ENCODE assay signal across 12 cellular contexts in genomic region chr5:108919591-108920326, GRCh38.
DNase-seq lines count a peak whose midpoint lies in the region; ATAC-seq and TF ChIP-seq lines count a peak whose summit lies in the region.
"Had no signal": no experiment of that assay in that cellular context is flagged by ENCODE, and none has a peak within 500 bp of the region (broad histone marks: within the 10 kb centered on the region; RNA-seq: fewer than 3 reads in every experiment).

No MANE protein-coding gene starts in this region.

- no peaks in the 10 kb centered on the region for H3K4me1 ChIP-seq in IMR-90 (ENCODE audit: control insufficient read depth, insufficient read depth, low read length)

- H2BK15ac ChIP-seq in IMR-90 (ENCODE audit: low read depth, low read length), result no peak overlapping the region

- H4K91ac ChIP-seq in IMR-90 (ENCODE audit: insufficient read depth, low read depth, low read length), result no peak overlapping the region

- H3K4me2 ChIP-seq in IMR-90 (ENCODE audit: low read depth, low read length), result no peak overlapping the region

- no peaks in the 10 kb centered on the region for H3K36me3 Mint-ChIP-seq in chondrocyte (ENCODE audit: low read depth)
- H3K36me3 Mint-ChIP-seq: activated naive CD8-positive, alpha-beta T cell treated with anti-CD3 and anti-CD28 coated beads, Interleukin-2, amount 10 ng/mL, durations not matched to agents 7 days and 5 days had no signal

- TF ChIP-seq RAD21 in IMR-90 (IDR thresholded peaks at IDR 0.05; ENCODE audit: low read length), result no peak

- intact Hi-C loops in IMR-90 (cut with micrococcal nuclease), result no loop called here

- no peaks in the 10 kb centered on the region for H3K9me3 Mint-ChIP-seq in chondrocyte (ENCODE audit: low read depth)
- H3K9me3 Mint-ChIP-seq: activated B cell treated with CpG ODN at 0.5 μM for 24 hours; activated naive CD8-positive, alpha-beta T cell treated with anti-CD3 and anti-CD28 coated beads, Interleukin-2, amount 10 ng/mL, durations not matched to agents 7 days and 5 days; memory B cell had no signal

- no peak overlapping the region for H2BK20ac ChIP-seq in IMR-90 (ENCODE audit: low read depth, low read length)

- no peak overlapping the region for H4K8ac ChIP-seq in IMR-90 (ENCODE audit: low read depth in 2 of 2, low read length in 2 of 2)

- H3K9me1 ChIP-seq in IMR-90 (ENCODE audit: insufficient read depth, low read length), result no peaks in the 10 kb centered on the region

- no peaks in the 10 kb centered on the region for H4K20me1 ChIP-seq in IMR-90 (ENCODE audit: insufficient read depth, low read length)

- no peak overlapping the region for H3K4me3 Mint-ChIP-seq in chondrocyte (ENCODE audit: unreplicated experiment)
- H3K4me3 Mint-ChIP-seq: activated B cell treated with CpG ODN at 0.5 μM for 24 hours; activated naive CD8-positive, alpha-beta T cell treated with anti-CD3 and anti-CD28 coated beads, Interleukin-2, amount 10 ng/mL, durations not matched to agents 7 days and 5 days; memory B cell had no signal

- H3K36me3 ChIP-seq in IMR-90 (ENCODE audit: control insufficient read depth, insufficient read depth, low read length), result no peaks in the 10 kb centered on the region
- H3K36me3 ChIP-seq: stomach had no signal

- no peak overlapping the region for H2BK120ac ChIP-seq in IMR-90 (ENCODE audit: low read depth, low read length)

- no CpG with 5 or more reads among the region's 2 CpGs for WGBS in IMR-90 (ENCODE audit: extremely low coverage in 2 of 2, insufficient read length in 1 of 2), 2 experiments

- H3K9me3 ChIP-seq in IMR-90 (ENCODE audit: control insufficient read depth, insufficient read depth, low read length), result no peaks in the 10 kb centered on the region
- H3K9me3 ChIP-seq: stomach had no signal

- H3K27me3 ChIP-seq in IMR-90 (ENCODE audit: control insufficient read depth, insufficient read depth, low read length), result no peaks in the 10 kb centered on the region
- H3K27me3 ChIP-seq: stomach had no signal

- H3K4me3 ChIP-seq in IMR-90 (ENCODE audit: insufficient read depth, low read depth, low read length) (no peak overlapping the region), retinal pigment epithelial cell (ENCODE audit: low read length) (no peak overlapping the region), coronary artery (no peak overlapping the region)
- H3K4me3 ChIP-seq: stomach had no signal

- no peak for DNase-seq in IMR-90
- no peak for DNase-seq in chondrocyte (ENCODE audit: low spot score)
- no peak for DNase-seq in retinal pigment epithelial cell (ENCODE audit: low read depth)
- no peak for DNase-seq in NOMO-1 (lab: John Stamatoyannopoulos, UW; ENCODE audit: unreplicated experiment in 2 of 2)
- DNase-seq in coronary artery (ENCODE audit: low spot score), result no peak
- no peak for DNase-seq in KG1 (lab: John Stamatoyannopoulos, UW)
- DNase-seq: activated B cell treated with CpG ODN at 0.5 μM for 24 hours; activated naive CD8-positive, alpha-beta T cell treated with anti-CD3 and anti-CD28 coated beads, Interleukin-2, amount 10 ng/mL, durations not matched to agents 7 days and 5 days; NCI-H526 treated with DMSO at 0.1 percent for 48 hours; stomach had no signal

- H2AFZ ChIP-seq in IMR-90 (replicated peaks; ENCODE audit: low read length, poor library complexity), result no peak overlapping the region

- dilution Hi-C loops in IMR-90 (cut with HindIII; ENCODE audit: low sequenced_read_pairs, unreplicated experiment), result no loop called here

- TF ChIP-seq POLR2A in IMR-90 (IDR thresholded peaks at IDR 0.05; ENCODE audit: low read depth, low read length), result no peak

- no peak overlapping the region for H2AK5ac ChIP-seq in IMR-90 (ENCODE audit: low read depth, low read length)

- POLR2A ChIA-PET in IMR-90 (lab: Charles Lee; ENCODE audit: unreplicated experiment), result no interaction called here

- H3K56ac ChIP-seq in IMR-90 (ENCODE audit: extremely low read depth, insufficient read depth, low read length), result no peak overlapping the region

- H3K27ac ChIP-seq in IMR-90 (ENCODE audit: insufficient read depth, low read length) (no peak overlapping the region), coronary artery (no peak overlapping the region)
- H3K27ac ChIP-seq: stomach had no signal

- ATAC-seq in GM18519 (IDR thresholded peaks at IDR 0.05; ENCODE audit: low FRiP score, unreplicated experiment) (peak; percentile 44), IMR-90 (ENCODE audit: low read depth) (no peak)

- H3K23ac ChIP-seq in IMR-90 (ENCODE audit: low read depth, low read length), result no peak overlapping the region

- no peaks in the 10 kb centered on the region; a peak in 1 of 4 replicates for H3K79me1 ChIP-seq in IMR-90 (ENCODE audit: low read depth in 1 of 2, low read length in 2 of 2)

- H3K4ac ChIP-seq in IMR-90 (ENCODE audit: low read depth, low read length), result no peak overlapping the region

- H2AK9ac ChIP-seq in IMR-90 (replicated peaks; ENCODE audit: low read depth, low read length, poor library complexity), result no peak overlapping the region

- no TSS peak for BruUV-seq in IMR-90 (replicated peaks; lab: Mats Ljungman, UMichigan)

- no peak overlapping the region for H3K14ac ChIP-seq in IMR-90 (replicated peaks; ENCODE audit: low read depth, low read length)

- no peak overlapping the region for H2BK5ac ChIP-seq in IMR-90 (ENCODE audit: low read depth, low read length, poor library complexity, severe bottlenecking)

- H3K18ac ChIP-seq in IMR-90 (ENCODE audit: low read depth, low read length), result no peak overlapping the region

- in situ Hi-C loops in IMR-90 (cut with MboI; ENCODE audit: low sequenced_read_pairs), result no loop called here

- no peaks in the 10 kb centered on the region for H3K27me3 Mint-ChIP-seq in chondrocyte (ENCODE audit: low read depth)
- H3K27me3 Mint-ChIP-seq: activated B cell treated with CpG ODN at 0.5 μM for 24 hours; activated naive CD8-positive, alpha-beta T cell treated with anti-CD3 and anti-CD28 coated beads, Interleukin-2, amount 10 ng/mL, durations not matched to agents 7 days and 5 days; memory B cell had no signal

- CTCF ChIA-PET in IMR-90 (lab: Yijun Ruan, JAX), result interaction anchor here (0.8 kb wide), 1 partner anchor 192 kb away, joined by 3 read pairs; no protein-coding TSS in a partner anchor

- no peak overlapping the region for H4K5ac ChIP-seq in IMR-90 (ENCODE audit: low read depth, low read length)

- TF ChIP-seq CTCF in IMR-90 (conservative IDR thresholded peaks at IDR 0.05; ENCODE audit: low read depth, low read length) (peak; percentile 14; the same call in 1 of the 2 replicates), chondrocyte (IDR thresholded peaks at IDR 0.05) (peak; percentile 77), retinal pigment epithelial cell (conservative IDR thresholded peaks at IDR 0.05; ENCODE audit: low read depth, low read length) (peak; percentile 37), coronary artery (IDR thresholded peaks at IDR 0.05) (no peak)

- no peak overlapping the region for H3K27ac Mint-ChIP-seq in chondrocyte (ENCODE audit: unreplicated experiment)
- H3K27ac Mint-ChIP-seq: activated B cell treated with CpG ODN at 0.5 μM for 24 hours; activated naive CD8-positive, alpha-beta T cell treated with anti-CD3 and anti-CD28 coated beads, Interleukin-2, amount 10 ng/mL, durations not matched to agents 7 days and 5 days; memory B cell had no signal

- no peaks in the 10 kb centered on the region for H3K4me1 Mint-ChIP-seq in chondrocyte (ENCODE audit: low read depth)
- H3K4me1 Mint-ChIP-seq: activated naive CD8-positive, alpha-beta T cell treated with anti-CD3 and anti-CD28 coated beads, Interleukin-2, amount 10 ng/mL, durations not matched to agents 7 days and 5 days; memory B cell had no signal

- H3K9ac ChIP-seq in IMR-90 (ENCODE audit: low read depth, low read length), result no peak overlapping the region

TF ChIP-seq in IMR-90, 13 proteins besides CTCF, POLR2A, EP300 and RAD21:
- TF ChIP-seq SMC3 (IDR thresholded peaks at IDR 0.05; ENCODE audit: low read depth, low read length), result no peak; the same call in 1 of the 2 replicates
- TF ChIP-seq USF2 (IDR thresholded peaks at IDR 0.05; ENCODE audit: low read depth, low read length), result no peak
- no peak for TF ChIP-seq FOS (IDR thresholded peaks at IDR 0.05; ENCODE audit: low read depth, low read length)
- TF ChIP-seq BHLHE40 (IDR thresholded peaks at IDR 0.05; ENCODE audit: low read depth, low read length), result no peak
- TF ChIP-seq CEBPB (IDR thresholded peaks at IDR 0.05; ENCODE audit: low read depth, low read length), result no peak
- no peak for TF ChIP-seq NFE2L2 (IDR thresholded peaks at IDR 0.05; ENCODE audit: low read depth, low read length)
- TF ChIP-seq MAZ (IDR thresholded peaks at IDR 0.05; ENCODE audit: borderline replicate concordance, low read depth, low read length), result no peak
- no peak for TF ChIP-seq RFX5 (IDR thresholded peaks at IDR 0.05; ENCODE audit: low read depth, low read length)
- TF ChIP-seq MAFK (IDR thresholded peaks at IDR 0.05; ENCODE audit: low read depth, low read length), result no peak
- no peak for TF ChIP-seq RCOR1 (IDR thresholded peaks at IDR 0.05; ENCODE audit: insufficient replicate concordance, low read length)
- TF ChIP-seq MXI1 (IDR thresholded peaks at IDR 0.05; ENCODE audit: borderline replicate concordance, low read depth, low read length), result no peak
- TF ChIP-seq CHD1 (IDR thresholded peaks at IDR 0.05; ENCODE audit: low read depth, low read length), result no peak
- no peak for TF ChIP-seq ELK1 (IDR thresholded peaks at IDR 0.05; ENCODE audit: borderline replicate concordance, low read depth, low read length)
